Comparison of ENCODE assay signal across 19 cellular contexts in the genomic region with DNA sequence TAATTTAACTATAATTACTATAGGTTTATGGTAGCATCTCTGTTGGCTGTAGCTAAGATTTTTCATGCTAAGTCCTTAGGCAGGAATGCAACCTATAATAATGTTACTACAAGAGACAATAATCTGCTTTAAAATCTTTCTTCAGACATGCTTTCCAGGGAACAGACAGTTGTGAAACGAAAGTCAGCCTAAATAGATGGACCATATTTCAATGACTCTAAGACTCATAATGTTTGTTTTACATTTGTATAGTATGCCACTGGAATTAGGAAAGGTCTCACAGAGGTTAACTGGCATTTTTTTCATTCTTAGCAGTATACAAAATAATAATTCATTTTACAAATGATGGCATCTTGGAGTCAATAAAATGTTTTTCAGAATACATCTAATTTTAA.
"Had no signal": no experiment of that assay in that cellular context is flagged by ENCODE, and none has a peak within 500 bp of the region (broad histone marks: within the 10 kb centered on the region; RNA-seq: fewer than 3 reads in every experiment).

No MANE protein-coding gene starts in this region.

- DNase-seq: activated B cell treated with CpG ODN at 0.5 μM for 24 hours; activated CD4-positive, alpha-beta memory T cell treated with anti-CD3 and anti-CD28 coated beads for 36 hours; activated CD4-positive, alpha-beta T cell treated with anti-CD3 and anti-CD28 coated beads for 1 hour; activated CD4-positive, alpha-beta T cell treated with anti-CD3 and anti-CD28 coated beads, Interleukin-2, amount 10 ng/mL, durations not matched to agents 24 days and 14 days; activated naive CD4-positive, alpha-beta T cell treated with Interleukin-2 at 50 U/mL for 16 hours; activated naive CD8-positive, alpha-beta T cell treated with anti-CD3 and anti-CD28 coated beads, Interleukin-2, amount 50 U/mL, for 24 hours; activated T-cell treated with anti-CD3 and anti-CD28 coated beads, Interleukin-2, amount 50 U/mL, for 4 hours; brain microvascular endothelial cell; NCI-H1048; NCI-H146; NCI-H187 treated with DMSO at 0.1 percent for 48 hours; NCI-H2081 treated with DMSO at 0.1 percent for 48 hours; NCI-H510A treated with DMSO at 0.1 percent for 48 hours; NCI-H69; SHP77; T-helper 17 cell; T-helper 9 cell had no signal

- H3K36me3 ChIP-seq: brain microvascular endothelial cell, cardiac muscle cell had no signal

- H3K27ac ChIP-seq: brain microvascular endothelial cell, cardiac muscle cell had no signal

- H3K4me3 ChIP-seq: cardiac muscle cell had no signal

- ATAC-seq: activated naive CD4-positive, alpha-beta T cell treated with anti-CD3 and anti-CD28 coated beads, Interleukin-2, amount 50 U/mL, for 72 hours; activated naive CD8-positive, alpha-beta T cell treated with anti-CD3 and anti-CD28 coated beads, Interleukin-2, amount 50 U/mL, for 24 hours; activated T-cell treated with anti-CD3 and anti-CD28 coated beads, Interleukin-2, amount 50 U/mL, for 4 hours; T-helper 17 cell had no signal
